15 cellular contexts compared by ENCODE assay signal in genomic region chr2:195820373-195820772, GRCh38.
DNase-seq lines count a peak whose midpoint lies in the region; ATAC-seq and TF ChIP-seq lines count a peak whose summit lies in the region.
"Had no signal": no experiment of that assay in that cellular context is flagged by ENCODE, and none has a peak within 500 bp of the region (broad histone marks: within the 10 kb centered on the region; RNA-seq: fewer than 3 reads in every experiment).

No MANE protein-coding gene starts in this region.

- H3K4me3 ChIP-seq in NB4 (ENCODE audit: low read depth, low read length) (no peak overlapping the region), mammary epithelial cell (replicated peaks in 1 of 3; ENCODE audit: insufficient read depth in 1 of 3, low read depth in 2 of 3, low read length in 3 of 3) (no peak overlapping the region), mesenchymal stem cell (ENCODE audit: insufficient read depth in 1 of 2, low read depth in 1 of 2, low read length in 2 of 2) (no peak overlapping the region)
- H3K4me3 ChIP-seq: tibial artery had no signal

- DNase-seq in EH (ENCODE audit: low read depth) (peak; percentile 78), NB4 (ENCODE audit: low read depth) (peak; percentile 34), mammary epithelial cell (peak; percentile 4), mesenchymal stem cell (peak; percentile 55), GM19238 (ENCODE audit: insufficient read length, low spot score) (no peak), NCI-H1436 (lab: John Stamatoyannopoulos, UW) (no peak)
- DNase-seq: activated CD4-positive, alpha-beta memory T cell treated with anti-CD3 and anti-CD28 coated beads, Interleukin-2, amount 10 ng/mL, durations not matched to agents 7 days and 5 days; activated effector memory CD4-positive, alpha-beta T cell treated with Interleukin-2 at 50 U/mL for 16 hours; central memory CD4-positive, alpha-beta T cell; NCI-H2171 treated with DMSO at 0.1 percent for 48 hours; occipital lobe; tibial artery had no signal

- no peak overlapping the region for H2AK5ac ChIP-seq in mesenchymal stem cell (ENCODE audit: low read length, severe bottlenecking)

- no peaks in the 10 kb centered on the region for H3K79me2 ChIP-seq in mammary epithelial cell (ENCODE audit: insufficient read depth, low read length)

- H3K4ac ChIP-seq in mesenchymal stem cell (ENCODE audit: low read depth in 1 of 2, low read length in 2 of 2) = no peak overlapping the region

- BruUV-seq in mammary epithelial cell (replicated peaks; lab: Mats Ljungman, UMichigan) = no TSS peak

- no peak overlapping the region for H2AFZ ChIP-seq in mammary epithelial cell (ENCODE audit: low read depth, low read length)
- no peak overlapping the region for H2AFZ ChIP-seq in mesenchymal stem cell (ENCODE audit: low read depth, low read length)

- no peak overlapping the region for H3K23ac ChIP-seq in mesenchymal stem cell (ENCODE audit: low read length in 2 of 2)

- no peak overlapping the region for H2BK15ac ChIP-seq in mesenchymal stem cell (ENCODE audit: low read depth, poor library complexity, severe bottlenecking)

- H4K20me1 ChIP-seq in mammary epithelial cell (ENCODE audit: insufficient read depth, low read length) = no peaks in the 10 kb centered on the region

- CTCF ChIA-PET in mammary epithelial cell (lab: Charles Lee; ENCODE audit: low non-redundant PET) = no interaction called here

- no peak for ATAC-seq in HG03097 (IDR thresholded peaks at IDR 0.05; ENCODE audit: low FRiP score, unreplicated experiment)
- ATAC-seq in GM21367 (IDR thresholded peaks at IDR 0.05; ENCODE audit: unreplicated experiment) = no peak
- ATAC-seq: Panc1 had no signal

- no peak overlapping the region for H2BK120ac ChIP-seq in mesenchymal stem cell (ENCODE audit: low read depth, low read length)

- H2BK5ac ChIP-seq in mesenchymal stem cell (ENCODE audit: low read depth, low read length, poor library complexity, severe bottlenecking) = no peak overlapping the region

- H3K9me3 ChIP-seq in mammary epithelial cell (replicated peaks; ENCODE audit: insufficient read depth, low read length) = no peaks in the 10 kb centered on the region
- H3K9me3 ChIP-seq in mesenchymal stem cell (ENCODE audit: control insufficient read depth, low read length) = no peaks in the 10 kb centered on the region
- H3K9me3 ChIP-seq: tibial artery had no signal

- TF ChIP-seq POLR2A in NB4 (IDR thresholded peaks at IDR 0.05; ENCODE audit: extremely low read depth, insufficient read length) = no peak

- in situ Hi-C loops in mammary epithelial cell (cut with MboI; ENCODE audit: low sequenced_read_pairs in 2 of 2) = no loop called here

- H3K4me2 ChIP-seq in mammary epithelial cell (ENCODE audit: insufficient read depth, low read depth, low read length) (no peak overlapping the region), mesenchymal stem cell (ENCODE audit: low read length, poor library complexity, severe bottlenecking) (no peak overlapping the region)

- dilution Hi-C loops in mammary epithelial cell (cut with HindIII; ENCODE audit: low sequenced_read_pairs) = no loop called here

- no peaks in the 10 kb centered on the region for H3K4me1 ChIP-seq in mammary epithelial cell (ENCODE audit: insufficient read depth, low read length)
- H3K4me1 ChIP-seq in mesenchymal stem cell (ENCODE audit: control insufficient read depth, insufficient read depth, low read depth, low read length) = no peaks in the 10 kb centered on the region
- H3K4me1 ChIP-seq: tibial artery had no signal

- H3K36me3 ChIP-seq in mammary epithelial cell (ENCODE audit: insufficient read depth, low read length) (no peaks in the 10 kb centered on the region), mesenchymal stem cell (ENCODE audit: control insufficient read depth in 1 of 2, insufficient read depth in 2 of 2, low read depth in 1 of 2, low read length in 2 of 2) (no peaks in the 10 kb centered on the region)
- H3K36me3 ChIP-seq: tibial artery had no signal

- H3K27me3 ChIP-seq in mammary epithelial cell (ENCODE audit: insufficient read depth, low read length) = no peaks in the 10 kb centered on the region
- H3K27me3 ChIP-seq in mesenchymal stem cell (ENCODE audit: control insufficient read depth in 1 of 2, insufficient read depth in 1 of 2, low read length in 2 of 2) = no peaks in the 10 kb centered on the region
- H3K27me3 ChIP-seq: tibial artery had no signal

- no peak overlapping the region for H2BK12ac ChIP-seq in mesenchymal stem cell (ENCODE audit: low read length in 2 of 2)

- intact Hi-C loops in mammary epithelial cell (cut with micrococcal nuclease) = no loop called here

- H3K9ac ChIP-seq in mammary epithelial cell (ENCODE audit: insufficient read depth, low read length) (no peak overlapping the region), mesenchymal stem cell (ENCODE audit: low read length) (no peak overlapping the region)

- H3K27ac ChIP-seq in mammary epithelial cell (ENCODE audit: insufficient read depth, low read depth, low read length) = no peak overlapping the region
- H3K27ac ChIP-seq in mesenchymal stem cell (ENCODE audit: low read length, poor library complexity, severe bottlenecking) = no peak overlapping the region
- H3K27ac ChIP-seq: tibial artery had no signal

- no peak overlapping the region for H3K18ac ChIP-seq in mesenchymal stem cell (ENCODE audit: low read depth in 1 of 2, low read length in 2 of 2)

- H4K8ac ChIP-seq in mesenchymal stem cell (ENCODE audit: low read length) = no peak overlapping the region

- H3K14ac ChIP-seq in mesenchymal stem cell (ENCODE audit: low read length in 2 of 2) = no peak overlapping the region

- no peak overlapping the region for H4K91ac ChIP-seq in mesenchymal stem cell (ENCODE audit: low read length)

- H3K79me1 ChIP-seq in mesenchymal stem cell (replicated peaks; ENCODE audit: low read length, poor library complexity, severe bottlenecking) = no peaks in the 10 kb centered on the region

- WGBS in mammary epithelial cell (ENCODE audit: low coverage, missing lambda C conversion rate) = 74% methylated on average over 3 of the region's 3 CpGs
- 100% methylated on average over 2 of the region's 3 CpGs for WGBS in mesenchymal stem cell

- no peak for TF ChIP-seq CTCF in NB4 (IDR thresholded peaks at IDR 0.05; ENCODE audit: low read depth, low read length)
- no peak for TF ChIP-seq CTCF in mammary epithelial cell (conservative IDR thresholded peaks at IDR 0.05 in 1 of 2, IDR thresholded peaks at IDR 0.05 in 1 of 2; ENCODE audit: extremely low read depth in 1 of 2, insufficient read depth in 1 of 2, low read depth in 1 of 2, low read length in 2 of 2)

Comparison
In these comparisons a context has a peak if more than half of its experiments do, and no peak if none do; other contexts are left out.
1. DNase-seq: peak in EH (single experiment), NB4 (single experiment), mammary epithelial cell (single experiment) and mesenchymal stem cell (single experiment); none in GM19238 (single experiment) and NCI-H1436 (single experiment).